Comparison of ENCODE assay signal across 1 cellular context in the genomic region with DNA sequence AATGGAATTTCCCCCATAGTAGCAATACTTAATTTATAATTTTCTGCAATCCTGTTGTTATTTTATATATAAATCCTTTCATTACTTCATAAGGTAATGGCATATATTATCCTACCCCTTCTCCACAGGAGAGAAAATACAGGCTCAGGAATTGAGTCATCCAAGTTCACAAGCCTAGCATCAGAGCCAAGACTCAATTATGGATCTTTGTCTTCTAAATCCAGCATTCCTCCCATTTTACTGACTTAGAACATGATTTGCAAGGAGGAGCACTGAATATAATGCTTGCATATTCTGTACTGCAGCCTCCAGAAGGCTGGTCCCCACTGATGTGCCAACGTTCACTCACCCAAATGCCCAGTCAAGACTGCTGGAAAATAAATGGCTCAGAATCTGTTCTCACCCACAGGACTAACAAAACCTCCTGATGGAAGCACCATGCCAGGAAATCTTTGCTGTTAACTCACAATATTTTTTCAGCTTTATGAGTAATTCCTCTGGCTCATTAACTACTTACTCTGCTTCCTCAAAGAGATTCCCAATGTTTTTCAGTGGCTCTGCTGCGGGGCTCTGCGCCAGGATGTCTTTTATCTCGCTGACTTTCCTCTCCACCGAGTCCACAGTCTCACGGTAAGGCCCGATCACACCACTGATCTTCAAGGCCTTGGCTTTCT.
TF ChIP-seq lines count a peak whose summit lies in the region.

No MANE protein-coding gene starts in this region.

TF ChIP-seq in WTC11, 78 proteins besides CTCF, POLR2A, EP300 and RAD21 (continued from another document):
- TF ChIP-seq, protein P1, sequence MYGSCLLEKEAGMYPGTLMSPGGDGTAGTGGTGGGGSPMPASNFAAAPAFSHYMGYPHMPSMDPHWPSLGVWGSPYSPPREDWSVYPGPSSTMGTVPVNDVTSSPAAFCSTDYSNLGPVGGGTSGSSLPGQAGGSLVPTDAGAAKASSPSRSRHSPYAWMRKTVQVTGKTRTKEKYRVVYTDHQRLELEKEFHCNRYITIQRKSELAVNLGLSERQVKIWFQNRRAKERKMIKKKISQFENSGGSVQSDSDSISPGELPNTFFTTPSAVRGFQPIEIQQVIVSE (CRISPR knock-in tag; IDR thresholded peaks at IDR 0.05; ENCODE audit: borderline replicate concordance) = no peak
